ENCODE assay signal across 10 cellular contexts in genomic region chr13:41648314-41648935, GRCh38.
DNase-seq lines count a peak whose midpoint lies in the region; ATAC-seq and TF ChIP-seq lines count a peak whose summit lies in the region.
"Had no signal": no experiment of that assay in that cellular context is flagged by ENCODE, and none has a peak within 500 bp of the region (broad histone marks: within the 10 kb centered on the region; RNA-seq: fewer than 3 reads in every experiment).

No MANE protein-coding gene starts in this region.

- no peak overlapping the region for H3K4me3 ChIP-seq in parathyroid adenoma (ENCODE audit: low read depth, low read length)

- ATAC-seq in GM18502 (IDR thresholded peaks at IDR 0.05; ENCODE audit: poor library complexity, unreplicated experiment) (no peak), GM21619 (IDR thresholded peaks at IDR 0.05; ENCODE audit: unreplicated experiment) (no peak)
- ATAC-seq: CD8-positive, alpha-beta T cell had no signal

- TF ChIP-seq CTCF in endothelial cell (IDR thresholded peaks at IDR 0.05; ENCODE audit: unreplicated experiment) (no peak), parathyroid adenoma (IDR thresholded peaks at IDR 0.05) (no peak)

- peak overlapping the region; percentile 93 for H3K27ac Mint-ChIP-seq in endothelial cell (ENCODE audit: unreplicated experiment)
- H3K27ac Mint-ChIP-seq: activated naive CD8-positive, alpha-beta T cell; CD8-positive, alpha-beta T cell had no signal

- peak overlapping the region; percentile 47 for H3K27ac ChIP-seq in parathyroid adenoma

- no peak overlapping the region for H3K9ac ChIP-seq in parathyroid adenoma

- H2AFZ ChIP-seq in parathyroid adenoma, result no peak overlapping the region

- no peaks in the 10 kb centered on the region for H3K9me3 Mint-ChIP-seq in endothelial cell (ENCODE audit: unreplicated experiment)
- H3K9me3 Mint-ChIP-seq: CD8-positive, alpha-beta T cell had no signal

- no peaks in the 10 kb centered on the region for H3K79me2 ChIP-seq in parathyroid adenoma

- in situ Hi-C loops in Caki2 (cut with HindIII; ENCODE audit: low pct_unique_long_range_greater_than_20kb, low sequenced_read_pairs), result no loop called here

- no peaks in the 10 kb centered on the region for H3K4me1 ChIP-seq in parathyroid adenoma

- no peak overlapping the region for H3K4me2 ChIP-seq in parathyroid adenoma (ENCODE audit: low read length)

- no peak overlapping the region for H3K4me3 Mint-ChIP-seq in endothelial cell (ENCODE audit: unreplicated experiment)
- H3K4me3 Mint-ChIP-seq: activated naive CD8-positive, alpha-beta T cell; CD8-positive, alpha-beta T cell had no signal

- H3K27me3 Mint-ChIP-seq in endothelial cell (ENCODE audit: unreplicated experiment), result no peaks in the 10 kb centered on the region
- H3K27me3 Mint-ChIP-seq: activated naive CD8-positive, alpha-beta T cell had no signal

- H3K36me3 Mint-ChIP-seq in endothelial cell (ENCODE audit: low read depth, unreplicated experiment), result no peaks in the 10 kb centered on the region

- peaks cover 25% of the 10 kb centered on the region for H3K4me1 Mint-ChIP-seq in endothelial cell (ENCODE audit: unreplicated experiment)

- no peaks in the 10 kb centered on the region for H3K9me3 ChIP-seq in parathyroid adenoma (ENCODE audit: control insufficient read depth, low read length)

- no peaks in the 10 kb centered on the region for H3K27me3 ChIP-seq in parathyroid adenoma (ENCODE audit: control insufficient read depth, insufficient read depth, low read length)

- no peaks in the 10 kb centered on the region for H3K36me3 ChIP-seq in parathyroid adenoma (ENCODE audit: control insufficient read depth, insufficient read depth, low read length)

- peak; percentile 70 for DNase-seq in Caki2 (ENCODE audit: low read depth)
- peak; percentile 47 for DNase-seq in NCI-H526 treated with DMSO at 0.1 percent for 48 hours (lab: John Stamatoyannopoulos, UW)
- DNase-seq in endothelial cell (ENCODE audit: low spot score), result no peak
- no peak for DNase-seq in stimulated activated CD4-positive, alpha-beta T cell treated with anti-CD3 and anti-CD28 coated beads, Interleukin-4, amount 100 ng/mL, for 24 hours
- DNase-seq in DMS114 treated with DMSO at 0.1 percent for 48 hours (lab: John Stamatoyannopoulos, UW; ENCODE audit: unreplicated experiment), result no peak
- DNase-seq: CD8-positive, alpha-beta T cell had no signal

Comparison
In these comparisons a context has a peak if more than half of its experiments do, and no peak if none do; other contexts are left out.
1. DNase-seq: peak in Caki2 (single experiment) and NCI-H526 treated with DMSO at 0.1 percent for 48 hours (single experiment); none in endothelial cell (single experiment), stimulated activated CD4-positive, alpha-beta T cell treated with anti-CD3 and anti-CD28 coated beads, Interleukin-4, amount 100 ng/mL, for 24 hours (single experiment) and DMS114 treated with DMSO at 0.1 percent for 48 hours (single experiment).